Comparison of ENCODE assay signal across 28 cellular contexts in genomic region chr4:164485169-164485568, GRCh38.
"Had no signal": no experiment of that assay in that cellular context is flagged by ENCODE, and none has a peak within 500 bp of the region (broad histone marks: within the 10 kb centered on the region; RNA-seq: fewer than 3 reads in every experiment).

No MANE protein-coding gene starts in this region.

- DNase-seq: activated CD4-positive, alpha-beta T cell treated with anti-CD3 and anti-CD28 coated beads, Interleukin-2, amount 10 ng/mL, durations not matched to agents 7 days and 5 days; activated CD4-positive, alpha-beta T cell treated with anti-CD3 and anti-CD28 coated beads, Interleukin-2, amount 50 U/mL, for 48 hours; activated CD8-positive, alpha-beta T cell treated with anti-CD3 and anti-CD28 coated beads, Interleukin-2, amount 10 ng/mL, durations not matched to agents 7 days and 5 days; activated gamma-delta T cell treated with Interleukin-2 at 50 U/mL for 16 hours; activated naive CD4-positive, alpha-beta T cell treated with anti-CD3 and anti-CD28 coated beads for 36 hours; activated T-cell treated with anti-CD3 and anti-CD28 coated beads, Interleukin-2, amount 50 U/mL, for 4 hours; adrenal gland; body of pancreas; MM.1S; MV-4-11; NCI-H1092; NCI-H1417 treated with DMSO at 0.1 percent for 48 hours; NCI-H187 treated with DMSO at 0.1 percent for 48 hours; NCI-H2081; NCI-H2171 treated with DMSO at 0.1 percent for 48 hours; NCI-H2227 treated with DMSO at 0.1 percent for 48 hours; NCI-H446; NCI-H524 treated with DMSO at 0.1 percent for 48 hours; PC-9; SHP77; SJCRH30; SK-N-SH had no signal

- H3K4me1 Mint-ChIP-seq: activated CD4-positive, alpha-beta T cell treated with anti-CD3 and anti-CD28 coated beads, Interleukin-2, amount 10 ng/mL, durations not matched to agents 7 days and 5 days had no signal

- H3K27ac Mint-ChIP-seq: activated CD4-positive, alpha-beta T cell treated with anti-CD3 and anti-CD28 coated beads, Interleukin-2, amount 10 ng/mL, durations not matched to agents 7 days and 5 days; activated CD8-positive, alpha-beta T cell treated with anti-CD3 and anti-CD28 coated beads, Interleukin-2, amount 10 ng/mL, durations not matched to agents 7 days and 5 days; activated naive CD4-positive, alpha-beta T cell treated with anti-CD3 and anti-CD28 coated beads for 36 hours; activated naive CD4-positive, alpha-beta T cell treated with anti-CD3 and anti-CD28 coated beads, Interleukin-2, amount 50 U/mL, for 72 hours; activated T-helper 1 cell treated with anti-CD3 and anti-CD28 coated beads, Interleukin-12 subunit alpha, Interleukin-12 subunit beta, Interleukin-2, Interleukin-4 antibody, amounts not matched to agents 30 ng/mL and 10 ng/mL and 1 ng/mL, durations not matched to agents 14 hours and 24 hours and 36 hours; T-helper 1 cell treated with Interleukin-12 subunit alpha and Interleukin-12 subunit beta and Interleukin-4 antibody, amounts not matched to agents 30 μg/mL and 1 μg/mL, for 36 hours; T-helper 2 cell treated with Interferon-gamma antibody and Interleukin-4, amounts not matched to agents 5 μg/mL and 100 μg/mL, for 36 hours had no signal

- H3K36me3 Mint-ChIP-seq: activated naive CD4-positive, alpha-beta T cell treated with anti-CD3 and anti-CD28 coated beads, Interleukin-2, amount 50 U/mL, for 72 hours had no signal

- FAIRE-seq: astrocyte, TTC549 had no signal

- H3K9me3 Mint-ChIP-seq: activated CD4-positive, alpha-beta T cell treated with anti-CD3 and anti-CD28 coated beads, Interleukin-2, amount 10 ng/mL, durations not matched to agents 7 days and 5 days; activated naive CD4-positive, alpha-beta T cell treated with anti-CD3 and anti-CD28 coated beads for 36 hours; activated T-cell treated with anti-CD3 and anti-CD28 coated beads, Interleukin-2, amount 50 U/mL, for 4 hours; activated T-helper 1 cell treated with anti-CD3 and anti-CD28 coated beads, Interleukin-12 subunit alpha, Interleukin-12 subunit beta, Interleukin-2, Interleukin-4 antibody, amounts not matched to agents 30 ng/mL and 10 ng/mL and 1 ng/mL, durations not matched to agents 14 hours and 24 hours and 36 hours; T-helper 2 cell treated with Interferon-gamma antibody and Interleukin-4, amounts not matched to agents 5 μg/mL and 100 μg/mL, for 36 hours had no signal

- H3K4me3 Mint-ChIP-seq: activated CD4-positive, alpha-beta T cell treated with anti-CD3 and anti-CD28 coated beads, Interleukin-2, amount 10 ng/mL, durations not matched to agents 7 days and 5 days; activated CD8-positive, alpha-beta T cell treated with anti-CD3 and anti-CD28 coated beads, Interleukin-2, amount 10 ng/mL, durations not matched to agents 7 days and 5 days; activated naive CD4-positive, alpha-beta T cell treated with anti-CD3 and anti-CD28 coated beads for 36 hours; activated T-cell treated with anti-CD3 and anti-CD28 coated beads, Interleukin-2, amount 50 U/mL, for 4 hours; activated T-helper 1 cell treated with anti-CD3 and anti-CD28 coated beads, Interleukin-12 subunit alpha, Interleukin-12 subunit beta, Interleukin-2, Interleukin-4 antibody, amounts not matched to agents 30 ng/mL and 10 ng/mL and 1 ng/mL, durations not matched to agents 14 hours and 24 hours and 36 hours; T-helper 1 cell treated with Interleukin-12 subunit alpha and Interleukin-12 subunit beta and Interleukin-4 antibody, amounts not matched to agents 30 μg/mL and 1 μg/mL, for 36 hours; T-helper 2 cell treated with Interferon-gamma antibody and Interleukin-4, amounts not matched to agents 5 μg/mL and 100 μg/mL, for 36 hours had no signal

- H3K27me3 Mint-ChIP-seq: activated CD4-positive, alpha-beta T cell treated with anti-CD3 and anti-CD28 coated beads, Interleukin-2, amount 10 ng/mL, durations not matched to agents 7 days and 5 days had no signal
